19 cellular contexts compared by ENCODE assay signal in genomic region chr10:63375859-63376258, GRCh38.
DNase-seq lines count a peak whose midpoint lies in the region; ATAC-seq and TF ChIP-seq lines count a peak whose summit lies in the region.
"Had no signal": no experiment of that assay in that cellular context is flagged by ENCODE, and none has a peak within 500 bp of the region (broad histone marks: within the 10 kb centered on the region; RNA-seq: fewer than 3 reads in every experiment).

No MANE protein-coding gene starts in this region.

- no peaks in the 10 kb centered on the region for H3K36me3 ChIP-seq in right atrium auricular region
- H3K36me3 ChIP-seq in thoracic aorta: no peaks in the 10 kb centered on the region
- H3K36me3 ChIP-seq: SJCRH30 had no signal

- H3K27ac ChIP-seq in right atrium auricular region: peak overlapping the region in 1 of 2 donors; percentile 32
- peak overlapping the region; percentile 26 to 37 for H3K27ac ChIP-seq in thoracic aorta
- H3K27ac ChIP-seq: SJCRH30 had no signal

- DNase-seq in Right ventricle myocardium superior: no peak
- no peak for DNase-seq in right atrium auricular region (ENCODE audit: low spot score)
- peak; percentile 63 for DNase-seq in dermis blood vessel endothelial cell
- peak; percentile 7 for DNase-seq in hepatic stellate cell (ENCODE audit: low spot score)
- no peak for DNase-seq in thoracic aorta (ENCODE audit: low spot score)
- no peak for DNase-seq in GM10248 (ENCODE audit: extremely low spot score)
- DNase-seq in NCI-H187 treated with DMSO at 0.1 percent for 48 hours (lab: John Stamatoyannopoulos, UW): no peak
- DNase-seq: activated CD4-positive, CD25-positive, alpha-beta regulatory T cell treated with anti-CD3 and anti-CD28 coated beads, Interleukin-2, amount 50 U/mL, for 72 hours; activated naive CD8-positive, alpha-beta T cell treated with anti-CD3 and anti-CD28 coated beads, Interleukin-2, amount 50 U/mL, for 24 hours; CD4-positive, alpha-beta T cell; DMS79; heart right ventricle; islet precursor cell; NCI-H1930; NCI-H510A; SJCRH30 had no signal

- TF ChIP-seq CTCF in right atrium auricular region (IDR thresholded peaks at IDR 0.05) (no peak), thoracic aorta (IDR thresholded peaks at IDR 0.05) (no peak), GM10248 (IDR thresholded peaks at IDR 0.05; ENCODE audit: control extremely low read depth, extremely low read depth, low read depth, missing control alignments) (no peak)

- CTCF ChIA-PET in GM10248 (lab: Yijun Ruan, JAX): interaction anchor here (1.0 to 1.6 kb wide), 4 partner anchors 8 to 12 kb away, joined by 3 to 5 read pairs (median 4); no protein-coding TSS in a partner anchor

- H3K9me3 ChIP-seq in right atrium auricular region (no peaks in the 10 kb centered on the region), thoracic aorta (no peaks in the 10 kb centered on the region)
- H3K9me3 ChIP-seq: heart right ventricle, SJCRH30 had no signal

- H3K27me3 ChIP-seq in right atrium auricular region: no peaks in the 10 kb centered on the region
- H3K27me3 ChIP-seq in thoracic aorta (replicated peaks; ENCODE audit: insufficient read depth): no peaks in the 10 kb centered on the region
- H3K27me3 ChIP-seq: heart right ventricle, SJCRH30 had no signal

- H3K4me1 ChIP-seq in right atrium auricular region: no peaks in the 10 kb centered on the region
- H3K4me1 ChIP-seq in thoracic aorta (ENCODE audit: control insufficient read depth in 1 of 2, low read depth in 2 of 2): peaks cover 5 to 24% of the 10 kb centered on the region in 2 donors
- H3K4me1 ChIP-seq: SJCRH30 had no signal

- intact Hi-C loops in Right ventricle myocardium superior (cut with DNase I): no loop called here

- ATAC-seq in Right ventricle myocardium superior (ENCODE audit: poor library complexity): peak; percentile 46
- ATAC-seq in thoracic aorta (ENCODE audit: insufficient number of reproducible peaks, low FRiP score, low read depth): no peak
- ATAC-seq in GM19023 (IDR thresholded peaks at IDR 0.05; ENCODE audit: unreplicated experiment): no peak
- ATAC-seq: activated naive CD8-positive, alpha-beta T cell treated with anti-CD3 and anti-CD28 coated beads, Interleukin-2, amount 50 U/mL, for 24 hours; activated T-helper 17 cell treated with anti-CD3 and anti-CD28 coated beads, Interleukin-2, amount 50 U/mL, for 72 hours; natural killer cell treated with Interleukin-12 subunit alpha and Interleukin-12 subunit beta and Interleukin-15 and Interleukin-18, amount 100 ng/mL, for 72 hours had no signal

- POLR2A ChIA-PET in GM10248 (lab: Yijun Ruan, JAX): no interaction called here

- H3K4me3 ChIP-seq in right atrium auricular region (no peak overlapping the region), thoracic aorta (no peak overlapping the region)
- H3K4me3 ChIP-seq: heart right ventricle, SJCRH30 had no signal

Comparison
In these comparisons a context has a peak if more than half of its experiments do, and no peak if none do; other contexts are left out.
1. DNase-seq: peak in dermis blood vessel endothelial cell (single experiment) and hepatic stellate cell (single experiment); none in Right ventricle myocardium superior (single experiment), right atrium auricular region (single experiment), thoracic aorta (single experiment), GM10248 (single experiment) and NCI-H187 treated with DMSO at 0.1 percent for 48 hours (single experiment).